In the genomic region with DNA sequence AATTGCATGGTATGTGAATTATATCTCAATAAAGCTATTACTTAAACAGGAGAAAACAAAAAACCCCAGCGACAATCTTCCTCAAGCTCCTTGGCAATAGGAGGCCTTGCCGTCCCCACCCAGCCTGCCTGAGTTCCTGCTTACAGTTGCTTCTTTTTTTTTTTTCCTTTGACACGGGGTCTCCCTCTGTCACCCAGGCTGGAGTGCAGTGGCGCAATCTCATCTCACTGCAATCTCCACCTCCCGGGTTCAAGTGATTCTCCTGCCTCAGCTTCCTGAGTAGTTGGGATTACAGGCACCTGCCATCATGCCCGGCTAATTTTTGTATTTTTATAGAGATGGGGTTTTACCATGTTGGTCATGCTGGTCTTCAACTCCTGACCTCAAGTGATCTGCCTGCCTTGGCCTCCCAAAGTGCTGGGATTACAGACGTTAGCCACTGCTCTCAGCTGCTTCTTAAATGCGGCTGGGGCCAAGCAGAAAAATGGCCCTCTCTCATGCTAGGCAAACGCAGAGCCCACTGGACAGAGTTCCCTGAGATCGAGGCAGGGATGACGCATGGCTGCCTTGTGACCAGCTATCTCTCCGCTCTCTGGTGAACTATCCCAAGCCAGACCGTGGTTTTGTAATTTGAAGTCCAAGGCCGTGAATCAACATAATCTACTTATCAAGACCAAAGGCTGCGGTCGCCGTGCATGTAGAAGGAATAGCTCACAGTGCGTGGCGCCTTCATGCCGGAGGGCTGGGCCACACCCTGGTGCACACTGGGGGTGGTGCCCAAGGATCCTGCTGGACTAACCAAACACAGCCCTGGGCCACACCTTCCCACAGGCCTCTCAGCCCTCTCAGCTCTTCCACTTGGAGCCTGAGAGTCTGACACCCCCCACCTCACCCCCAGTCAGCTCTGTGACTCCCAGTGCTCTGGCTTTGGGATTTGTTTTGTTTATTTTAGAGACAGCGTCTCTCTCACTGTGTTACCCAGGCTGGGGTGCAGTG, we compare ENCODE assay signal across 8 cellular contexts.
A peak's percentile ranks its signal among the peaks of the same experiment; 100 is the strongest.
DNase-seq lines count a peak whose midpoint lies in the region; ATAC-seq, FAIRE-seq and TF ChIP-seq lines count a peak whose summit lies in the region.

No MANE protein-coding gene starts in this region.

- H3K4me1 ChIP-seq in testis: no peaks in the 10 kb centered on the region

- POLR2A ChIA-PET in RWPE1 (lab: Yijun Ruan, JAX; ENCODE audit: low non-redundant PET): no interaction called here

- ATAC-seq in HG02870 (IDR thresholded peaks at IDR 0.05; ENCODE audit: unreplicated experiment) (no peak), HG02970 (IDR thresholded peaks at IDR 0.05; ENCODE audit: low FRiP score, unreplicated experiment) (no peak)

- TF ChIP-seq CTCF in RWPE1 (conservative IDR thresholded peaks at IDR 0.05; ENCODE audit: low read depth) (no peak), testis (IDR thresholded peaks at IDR 0.05) (no peak)

- intact Hi-C loops in testis (cut with DNase I; ENCODE audit: low total_unique reads): no loop called here

- H3K27ac ChIP-seq in RWPE1: peak overlapping the region; percentile 17
- no peak overlapping the region for H3K27ac ChIP-seq in testis

- TF ChIP-seq POLR2A in H54 (IDR thresholded peaks at IDR 0.05; ENCODE audit: low read depth, low read length) (no peak), testis (IDR thresholded peaks at IDR 0.05) (no peak)

- no peaks in the 10 kb centered on the region for H3K27me3 ChIP-seq in testis

- DNase-seq in H54 (ENCODE audit: insufficient read length, low spot score): peak; percentile 90
- no peak for DNase-seq in RWPE1 (ENCODE audit: low spot score)
- DNase-seq in fibroblast of gingiva (ENCODE audit: low read depth): peak; percentile 60
- DNase-seq in skeletal muscle cell (ENCODE audit: low read depth): peak; percentile 34
- DNase-seq in testis: no peak
- no peak for DNase-seq in activated CD4-positive, CD25-positive, alpha-beta regulatory T cell (lab: John Stamatoyannopoulos, UW)

- no peaks in the 10 kb centered on the region for H3K36me3 ChIP-seq in testis (ENCODE audit: low read depth, missing control alignments)

- WGBS in testis, 2 donors: 77 to 86% methylated on average over 14 to 21 of the region's 21 CpGs

- no peaks in the 10 kb centered on the region for H3K9me3 ChIP-seq in testis

- CTCF ChIA-PET in RWPE1 (lab: Yijun Ruan, JAX): interaction anchor here (0.6 to 0.8 kb wide), 2 partner anchors 14 to 30 kb away, joined by 3 read pairs; no protein-coding TSS in a partner anchor

- peak; percentile 23 for FAIRE-seq in H54 (lab: Jason Lieb, UNC)

- no peak overlapping the region for H3K4me3 ChIP-seq in skeletal muscle cell (ENCODE audit: low read depth, low read length)
- H3K4me3 ChIP-seq in testis: no peak overlapping the region

Comparison
In these comparisons a context has a peak if more than half of its experiments do, and no peak if none do; other contexts are left out.
1. DNase-seq: peak in H54 (single experiment), fibroblast of gingiva (single experiment) and skeletal muscle cell (single experiment); none in RWPE1 (single experiment), testis (single experiment) and activated CD4-positive, CD25-positive, alpha-beta regulatory T cell (0 of 4).